8 cellular contexts compared by ENCODE assay signal in genomic region chr11:65894034-65894591, GRCh38. TPM values are rescaled to one million over a fixed set of nuclear protein-coding genes. Genes with fewer than 3 reads are reported as not detected.
DNase-seq lines count a peak whose midpoint lies in the region; ATAC-seq and TF ChIP-seq lines count a peak whose summit lies in the region.

No MANE protein-coding gene starts in this region.

- H3K4me1 Mint-ChIP-seq in GM23338 = peaks cover 34% of the 10 kb centered on the region
- peaks cover 21% of the 10 kb centered on the region for H3K4me1 Mint-ChIP-seq in endodermal cell

- H3K4me3 Mint-ChIP-seq in GM23338 = peak overlapping the region; percentile 38; the same call in 1 of the 3 replicates
- no peak overlapping the region for H3K4me3 Mint-ChIP-seq in endodermal cell

- no peak overlapping the region for H3K9ac ChIP-seq in endodermal cell (ENCODE audit: extremely low read depth, low read length, poor library complexity, severe bottlenecking)

- H3K27ac ChIP-seq in GM23338 (ENCODE audit: low read depth) (no peak overlapping the region), VCaP (peak overlapping the region; percentile 40), stomach (peak overlapping the region; percentile 53 to 98 (median 96)), endodermal cell (ENCODE audit: low read depth, low read length) (no peak overlapping the region)

- H3K27ac Mint-ChIP-seq in GM23338 = no peak overlapping the region
- H3K27ac Mint-ChIP-seq in endodermal cell = no peak overlapping the region

- H3K79me2 ChIP-seq in GM23338 (replicated peaks; ENCODE audit: insufficient read depth) = peaks cover 4% of the 10 kb centered on the region

- DNase-seq in GM23338 (ENCODE audit: low spot score) = no peak
- peak; percentile 92 for DNase-seq in cardiac septum (ENCODE audit: low spot score)
- no peak for DNase-seq in stomach
- DNase-seq in NCI-H1092 (lab: John Stamatoyannopoulos, UW) = no peak
- DNase-seq in LoVo (ENCODE audit: low spot score) = no peak
- no peak for DNase-seq in endodermal cell

- H3K9me3 ChIP-seq in stomach = no peaks in the 10 kb centered on the region
- no peaks in the 10 kb centered on the region for H3K9me3 ChIP-seq in endodermal cell (ENCODE audit: control insufficient read depth, low read length)

- intact Hi-C loops in cardiac septum (cut with DNase I) (no loop called here), stomach (cut with DNase I; ENCODE audit: low total_unique reads) (no loop called here)

- no peak for ATAC-seq in GM23338
- no peak for ATAC-seq in GM21528 (IDR thresholded peaks at IDR 0.05; ENCODE audit: low FRiP score, unreplicated experiment)

- H2AFZ ChIP-seq in GM23338 = no peak overlapping the region

- H4K20me1 ChIP-seq in GM23338 (replicated peaks; ENCODE audit: insufficient read depth) = peaks cover 7% of the 10 kb centered on the region

- 61 to 80% (median 66%) methylated on average over 14 to 16 of the region's 16 CpGs for WGBS in stomach, 5 donors
- WGBS in endodermal cell (ENCODE audit: insufficient coverage in 1 of 2, insufficient read length in 1 of 2), 2 experiments = 90 to 93% methylated on average over 6 to 16 of the region's 16 CpGs

- no peak for TF ChIP-seq POLR2A in stomach (IDR thresholded peaks at IDR 0.05)

- peaks cover 9% of the 10 kb centered on the region for H3K36me3 Mint-ChIP-seq in GM23338 (ENCODE audit: low read depth)
- no peaks in the 10 kb centered on the region for H3K36me3 Mint-ChIP-seq in endodermal cell (ENCODE audit: low read depth)

- H3F3A ChIP-seq in GM23338 (replicated peaks; ENCODE audit: low read depth) = peaks cover 25% of the 10 kb centered on the region

- TF ChIP-seq CTCF in GM23338 (conservative IDR thresholded peaks at IDR 0.05; ENCODE audit: low read depth in 2 of 2) = 0 out of 4 replicates have a peak, but pooled peaks of 1 of the 2 experiments have one; percentile 3
- no peak for TF ChIP-seq CTCF in VCaP (conservative IDR thresholded peaks at IDR 0.05)
- no peak for TF ChIP-seq CTCF in stomach (IDR thresholded peaks at IDR 0.05)
- TF ChIP-seq CTCF in endodermal cell (conservative IDR thresholded peaks at IDR 0.05) = no peak

- H3K36me3 ChIP-seq in GM23338 (ENCODE audit: insufficient read depth) = no peaks in the 10 kb centered on the region
- H3K36me3 ChIP-seq in stomach = peaks cover 0 to 7% (median 0%) of the 10 kb centered on the region in 4 donors
- no peaks in the 10 kb centered on the region for H3K36me3 ChIP-seq in endodermal cell (ENCODE audit: control insufficient read depth, insufficient read depth, low read length)

- H3K9me3 Mint-ChIP-seq in GM23338 (peaks cover 2% of the 10 kb centered on the region; the same call in 1 of the 3 replicates), endodermal cell (no peaks in the 10 kb centered on the region)

- H3K27me3 ChIP-seq in GM23338 (ENCODE audit: insufficient read depth) (peaks cover 36% of the 10 kb centered on the region), stomach (peaks cover 0 to 3% (median under 1%) of the 10 kb centered on the region in 3 donors), endodermal cell (ENCODE audit: control insufficient read depth, insufficient read depth, low read length, poor library complexity, severe bottlenecking) (peaks cover 12% of the 10 kb centered on the region)

- no peak for TF ChIP-seq EP300 in stomach (IDR thresholded peaks at IDR 0.05)

- H3K27me3 Mint-ChIP-seq in GM23338 (ENCODE audit: insufficient read depth, low read depth, poor library complexity) (peaks cover 47% of the 10 kb centered on the region), endodermal cell (ENCODE audit: insufficient read depth) (peaks cover 47% of the 10 kb centered on the region)

- peaks cover 30% of the 10 kb centered on the region for H3K4me1 ChIP-seq in GM23338 (ENCODE audit: insufficient read depth)
- H3K4me1 ChIP-seq in stomach = peaks cover 47 to 73% (median 50%) of the 10 kb centered on the region in 4 donors
- no peaks in the 10 kb centered on the region for H3K4me1 ChIP-seq in endodermal cell (ENCODE audit: control insufficient read depth, insufficient read depth, low read length)

- H3K9me2 ChIP-seq in GM23338 (ENCODE audit: insufficient read depth) = no peaks in the 10 kb centered on the region

- H3K4me3 ChIP-seq in GM23338 = no peak overlapping the region
- H3K4me3 ChIP-seq in stomach = peak overlapping the region in 3 of 4 donors; percentile 7 to 72 (median 19)
- H3K4me3 ChIP-seq in endodermal cell (ENCODE audit: low read length) = no peak overlapping the region

- no peak overlapping the region for H3K4me2 ChIP-seq in GM23338

TF ChIP-seq in GM23338, 12 proteins besides CTCF, POLR2A, EP300 and RAD21 (continues in another document):
- TF ChIP-seq, protein P1, sequence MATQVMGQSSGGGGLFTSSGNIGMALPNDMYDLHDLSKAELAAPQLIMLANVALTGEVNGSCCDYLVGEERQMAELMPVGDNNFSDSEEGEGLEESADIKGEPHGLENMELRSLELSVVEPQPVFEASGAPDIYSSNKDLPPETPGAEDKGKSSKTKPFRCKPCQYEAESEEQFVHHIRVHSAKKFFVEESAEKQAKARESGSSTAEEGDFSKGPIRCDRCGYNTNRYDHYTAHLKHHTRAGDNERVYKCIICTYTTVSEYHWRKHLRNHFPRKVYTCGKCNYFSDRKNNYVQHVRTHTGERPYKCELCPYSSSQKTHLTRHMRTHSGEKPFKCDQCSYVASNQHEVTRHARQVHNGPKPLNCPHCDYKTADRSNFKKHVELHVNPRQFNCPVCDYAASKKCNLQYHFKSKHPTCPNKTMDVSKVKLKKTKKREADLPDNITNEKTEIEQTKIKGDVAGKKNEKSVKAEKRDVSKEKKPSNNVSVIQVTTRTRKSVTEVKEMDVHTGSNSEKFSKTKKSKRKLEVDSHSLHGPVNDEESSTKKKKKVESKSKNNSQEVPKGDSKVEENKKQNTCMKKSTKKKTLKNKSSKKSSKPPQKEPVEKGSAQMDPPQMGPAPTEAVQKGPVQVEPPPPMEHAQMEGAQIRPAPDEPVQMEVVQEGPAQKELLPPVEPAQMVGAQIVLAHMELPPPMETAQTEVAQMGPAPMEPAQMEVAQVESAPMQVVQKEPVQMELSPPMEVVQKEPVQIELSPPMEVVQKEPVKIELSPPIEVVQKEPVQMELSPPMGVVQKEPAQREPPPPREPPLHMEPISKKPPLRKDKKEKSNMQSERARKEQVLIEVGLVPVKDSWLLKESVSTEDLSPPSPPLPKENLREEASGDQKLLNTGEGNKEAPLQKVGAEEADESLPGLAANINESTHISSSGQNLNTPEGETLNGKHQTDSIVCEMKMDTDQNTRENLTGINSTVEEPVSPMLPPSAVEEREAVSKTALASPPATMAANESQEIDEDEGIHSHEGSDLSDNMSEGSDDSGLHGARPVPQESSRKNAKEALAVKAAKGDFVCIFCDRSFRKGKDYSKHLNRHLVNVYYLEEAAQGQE (IDR thresholded peaks at IDR 0.05; ENCODE audit: unreplicated experiment) = no peak
- TF ChIP-seq EZH2phosphoT487 (IDR thresholded peaks at IDR 0.05; ENCODE audit: unreplicated experiment) (no peak), STAT1 (IDR thresholded peaks at IDR 0.05; ENCODE audit: unreplicated experiment) (no peak)

RNA-seq across cellular contexts. Expression of gene CCDC85B, which starts 3.6 kb away (rescaled TPM):
- 57.3 and 66.3 TPM in 2 replicates for total RNA-seq in GM23338 (2014; rRNA removed; shearing (Covaris generic))
- polyA plus RNA-seq in GM23338 (2016; fragmentation: Nextera tagmentation; extraction: Ambion mirVana) (54.5 and 60.4 TPM in 2 replicates), stomach (10 to 100 TPM; 25.1 to 50.4 (median 42.5) TPM)
- total RNA-seq in cardiac septum (66.2 TPM), stomach (10 to 100 TPM in 4 of 5 donors, 1 to 10 TPM in 1; 7.0 to 68.9 (median 20.6) TPM), endodermal cell (10 to 100 TPM; 18.2 to 23.9 TPM)
- 15.8 TPM for polyA plus RNA-seq in endodermal cell (2013, experiment 1 of 2)
- 15.1 TPM for polyA plus RNA-seq in endodermal cell (2013, experiment 2 of 2)

RNA-seq across cellular contexts. Expression of gene FIBP, which starts 5.8 kb away (rescaled TPM):
- 94.3 and 102 TPM in 2 replicates for total RNA-seq in GM23338 (2014; rRNA removed; shearing (Covaris generic))
- polyA plus RNA-seq in GM23338 (2016; fragmentation: Nextera tagmentation; extraction: Ambion mirVana) (79.0 and 84.4 TPM in 2 replicates), stomach (10 to 100 TPM; 45.2 to 76.5 (median 66.0) TPM)
- total RNA-seq in cardiac septum (62.6 TPM), stomach (100 to 1,000 TPM in 2 of 5 donors, 10 to 100 TPM in 3; 25.4 to 488 (median 74.3) TPM), endodermal cell (10 to 100 TPM; 81.0 to 92.0 TPM)
- 64.2 TPM for polyA plus RNA-seq in endodermal cell (2013, experiment 1 of 2)
- 62.7 TPM for polyA plus RNA-seq in endodermal cell (2013, experiment 2 of 2)

RNA-seq across cellular contexts. Expression of gene FOSL1, which starts 6.1 kb away (rescaled TPM):
- 10.1 and 14.6 TPM in 2 replicates for total RNA-seq in GM23338 (2014; rRNA removed; shearing (Covaris generic))
- polyA plus RNA-seq in GM23338 (2016; fragmentation: Nextera tagmentation; extraction: Ambion mirVana) (17.1 and 20.1 TPM in 2 replicates), stomach (10 to 100 TPM in 2 of 3 donors, 1 to 10 TPM in 1; 7.0 to 14.7 (median 14.1) TPM)
- total RNA-seq in cardiac septum (2.0 TPM), stomach (10 to 100 TPM in 1 of 5 donors, 1 to 10 TPM in 2, not detected in 2; 1.7 to 43.3 (median 1.9) TPM), endodermal cell (1 to 10 TPM in 1 of 2 donors, not detected in 1; 1.8 TPM)
- 3.0 TPM for polyA plus RNA-seq in endodermal cell (2013, experiment 1 of 2)
- polyA plus RNA-seq in endodermal cell (2013, experiment 2 of 2) = 1.9 TPM

RNA-seq across cellular contexts. Expression of gene CTSW, which starts 14.5 kb away (rescaled TPM):
- not detected in 2 replicates for total RNA-seq in GM23338 (2014; rRNA removed; shearing (Covaris generic))
- 0.17 TPM in 1 of 2 replicates, not detected in the other for polyA plus RNA-seq in GM23338 (2016; fragmentation: Nextera tagmentation; extraction: Ambion mirVana)
- total RNA-seq in cardiac septum = 0.83 TPM
- total RNA-seq in stomach = 1 to 10 TPM in 2 of 5 donors, under 1 TPM in 1, not detected in 2; 0.58 to 2.2 (median 1.1) TPM
- polyA plus RNA-seq in stomach = 1 to 10 TPM in 2 of 3 donors, under 1 TPM in 1; 0.43 to 2.7 (median 1.6) TPM
- total RNA-seq in endodermal cell = not detected
- not detected for polyA plus RNA-seq in endodermal cell (2013, experiment 1 of 2)
- polyA plus RNA-seq in endodermal cell (2013, experiment 2 of 2) = not detected

RNA-seq across cellular contexts. Expression of gene EFEMP2, which starts 21.5 kb away (rescaled TPM):
- 4.5 and 9.4 TPM in 2 replicates for total RNA-seq in GM23338 (2014; rRNA removed; shearing (Covaris generic))
- 7.4 and 8.0 TPM in 2 replicates for polyA plus RNA-seq in GM23338 (2016; fragmentation: Nextera tagmentation; extraction: Ambion mirVana)
- 118 TPM for total RNA-seq in cardiac septum
- total RNA-seq in stomach = 10 to 100 TPM; 21.0 to 34.4 (median 23.3) TPM
- polyA plus RNA-seq in stomach = 10 to 100 TPM; 31.8 to 37.9 (median 36.0) TPM
- 10 to 100 TPM; 84.5 to 99.6 TPM for total RNA-seq in endodermal cell
- polyA plus RNA-seq in endodermal cell (2013, experiment 1 of 2) = 44.2 TPM
- polyA plus RNA-seq in endodermal cell (2013, experiment 2 of 2) = 46.6 TPM

Comparison
In these comparisons a context has a peak if more than half of its experiments do, and no peak if none do; other contexts are left out.
1. H3K27ac ChIP-seq: peak in VCaP (single experiment) and stomach (5 of 5); none in GM23338 (single experiment) and endodermal cell (single experiment).
2. H3K4me3 ChIP-seq: peak in stomach (3 of 4); none in GM23338 (single experiment) and endodermal cell (single experiment).